In the genomic region with DNA sequence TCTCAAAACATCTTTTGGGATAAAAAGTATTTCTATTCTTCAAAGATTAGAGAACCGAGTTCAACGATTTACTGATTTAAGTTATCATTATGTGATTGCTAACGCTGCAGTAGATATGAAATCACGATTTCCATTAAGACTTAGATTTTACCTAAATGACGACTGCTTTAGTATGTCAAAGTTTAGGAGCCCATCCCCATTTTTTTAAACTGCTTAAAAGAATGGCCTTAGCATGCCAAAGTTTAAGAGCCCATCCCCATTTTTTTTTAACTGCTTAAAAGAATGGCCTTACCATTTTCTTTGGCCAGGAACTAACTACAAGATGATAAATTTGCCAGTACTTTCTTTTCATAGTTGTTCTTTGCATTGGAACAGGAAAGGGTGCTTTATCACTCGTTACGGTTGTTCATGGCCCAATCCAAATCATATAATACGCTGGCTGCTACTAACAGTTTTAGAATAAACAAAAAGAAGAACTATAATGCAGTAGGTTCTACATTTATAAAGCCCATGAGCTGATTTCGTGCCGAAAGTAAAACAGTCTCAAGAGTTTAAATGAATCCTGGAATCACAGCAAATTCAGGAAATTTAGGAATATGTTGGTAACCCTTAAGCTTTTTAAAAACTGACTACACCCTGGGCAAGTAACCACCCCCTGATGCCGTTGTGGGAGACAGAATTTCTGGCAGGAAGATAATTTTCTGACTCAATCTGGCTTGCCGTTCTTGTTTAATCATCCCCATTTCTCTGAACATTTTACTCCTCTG, we compare ENCODE assay signal across 7 cellular contexts. TPM values are rescaled to one million over a fixed set of nuclear protein-coding genes. Genes with fewer than 3 reads are reported as not detected.
A peak's percentile ranks its signal among the peaks of the same experiment; 100 is the strongest.
DNase-seq lines count a peak whose midpoint lies in the region; ATAC-seq and TF ChIP-seq lines count a peak whose summit lies in the region.

No MANE protein-coding gene starts in this region.

- peaks cover 47% of the 10 kb centered on the region for H3K79me2 ChIP-seq in mammary epithelial cell (ENCODE audit: insufficient read depth, low read length)
- H3K79me2 ChIP-seq in mesendoderm (ENCODE audit: control insufficient read depth, insufficient read depth, low read length) = peaks cover 29% of the 10 kb centered on the region

- DNase-seq in NCI-H146 treated with DMSO at 0.1 percent for 48 hours (lab: John Stamatoyannopoulos, UW; ENCODE audit: unreplicated experiment) = peak; percentile 41
- no peak for DNase-seq in mammary epithelial cell
- DNase-seq in mesendoderm = no peak
- DNase-seq in D341Med (ENCODE audit: low spot score) = no peak

- H3K36me3 ChIP-seq in ES-I3 (ENCODE audit: insufficient read depth, low read length) (no peaks in the 10 kb centered on the region), mammary epithelial cell (ENCODE audit: insufficient read depth, low read length) (peaks cover 7% of the 10 kb centered on the region), mesendoderm (ENCODE audit: control insufficient read depth, insufficient read depth, low read length) (no peaks in the 10 kb centered on the region)

- no peak overlapping the region for H3K23ac ChIP-seq in mesendoderm (ENCODE audit: low read length)

- no peak overlapping the region for H2AK5ac ChIP-seq in mesendoderm (ENCODE audit: low read length)

- H3K4me3 ChIP-seq in mammary epithelial cell (replicated peaks in 1 of 3; ENCODE audit: insufficient read depth in 1 of 3, low read depth in 2 of 3, low read length in 3 of 3) = peak overlapping the region; percentile 46 to 89 (median 66)
- no peak overlapping the region for H3K4me3 ChIP-seq in mesendoderm (ENCODE audit: low read length)

- H3K9ac ChIP-seq in ES-I3 (ENCODE audit: low read depth, low read length) = peak overlapping the region; percentile 84
- peak overlapping the region; percentile 95 for H3K9ac ChIP-seq in mammary epithelial cell (ENCODE audit: insufficient read depth, low read length)
- peak overlapping the region; percentile 73 for H3K9ac ChIP-seq in mesendoderm (ENCODE audit: low read length)

- dilution Hi-C loops in mammary epithelial cell (cut with HindIII; ENCODE audit: low sequenced_read_pairs) = loop anchor here (5.0 kb wide), 1 partner anchor 105 kb away; no protein-coding TSS in a partner anchor

- TSS peak; percentile 57 for BruUV-seq in mammary epithelial cell (replicated peaks; lab: Mats Ljungman, UMichigan)

- H3K56ac ChIP-seq in mesendoderm (ENCODE audit: low read length) = peak overlapping the region; percentile 84

- CTCF ChIA-PET in mammary epithelial cell (lab: Charles Lee; ENCODE audit: low non-redundant PET) = no interaction called here

- in situ Hi-C loops in mammary epithelial cell (cut with MboI; ENCODE audit: low sequenced_read_pairs in 2 of 2) = loop anchor here (5.0 to 10.0 kb wide), 3 partner anchors 35 to 180 kb away; no protein-coding TSS in a partner anchor

- peak overlapping the region; percentile 39 for H2BK15ac ChIP-seq in mesendoderm (replicated peaks; ENCODE audit: low read depth)

- H3K79me1 ChIP-seq in mesendoderm (ENCODE audit: low read length) = peaks cover 11% of the 10 kb centered on the region

- peak overlapping the region; percentile 50 for H3K4ac ChIP-seq in mesendoderm (ENCODE audit: low read depth, low read length)

- H3K27me3 ChIP-seq in mammary epithelial cell (ENCODE audit: insufficient read depth, low read length) (no peaks in the 10 kb centered on the region), mesendoderm (ENCODE audit: insufficient read depth, low read length, poor library complexity) (no peaks in the 10 kb centered on the region)

- intact Hi-C loops in mammary epithelial cell (cut with micrococcal nuclease) = loop anchor here (5.0 kb wide), 1 partner anchor 105 kb away; no protein-coding TSS in a partner anchor

- peak overlapping the region; percentile 96 for H3K4me2 ChIP-seq in mammary epithelial cell (ENCODE audit: insufficient read depth, low read depth, low read length)
- peak overlapping the region; percentile 5 for H3K4me2 ChIP-seq in mesendoderm (ENCODE audit: low read length)

- H2AFZ ChIP-seq in mammary epithelial cell (ENCODE audit: low read depth, low read length) = peak overlapping the region; percentile 80

- 48% methylated on average over 12 of the region's 12 CpGs for WGBS in mammary epithelial cell (ENCODE audit: low coverage, missing lambda C conversion rate)
- no CpG with 5 or more reads among the region's 12 CpGs for WGBS in mesendoderm (ENCODE audit: extremely low coverage, insufficient coverage, low lambda C conversion rate)

- H4K8ac ChIP-seq in mesendoderm (ENCODE audit: low read depth, low read length) = no peak overlapping the region

- H3K18ac ChIP-seq in mesendoderm (ENCODE audit: low read length) = peak overlapping the region; percentile 80

- H4K5ac ChIP-seq in mesendoderm (ENCODE audit: low read length) = peak overlapping the region; percentile 33

- peaks cover 8% of the 10 kb centered on the region; the same call in 1 of the 2 replicates for H3K4me1 ChIP-seq in ES-I3 (ENCODE audit: insufficient read depth, low read length)
- peaks cover 5% of the 10 kb centered on the region for H3K4me1 ChIP-seq in mammary epithelial cell (ENCODE audit: insufficient read depth, low read length)
- H3K4me1 ChIP-seq in mesendoderm (ENCODE audit: control insufficient read depth, low read depth, low read length) = no peaks in the 10 kb centered on the region

- H3K9me3 ChIP-seq in ES-I3 (ENCODE audit: control insufficient read depth, insufficient read depth, low read length) = no peaks in the 10 kb centered on the region
- H3K9me3 ChIP-seq in mammary epithelial cell (replicated peaks; ENCODE audit: insufficient read depth, low read length) = no peaks in the 10 kb centered on the region

- ATAC-seq in GM21737 (IDR thresholded peaks at IDR 0.05; ENCODE audit: unreplicated experiment) (no peak), GM21717 (IDR thresholded peaks at IDR 0.05; ENCODE audit: unreplicated experiment) (no peak)

- TF ChIP-seq CTCF in mammary epithelial cell (conservative IDR thresholded peaks at IDR 0.05 in 1 of 2, IDR thresholded peaks at IDR 0.05 in 1 of 2; ENCODE audit: extremely low read depth in 1 of 2, insufficient read depth in 1 of 2, low read depth in 1 of 2, low read length in 2 of 2) = no peak

- peak overlapping the region; percentile 33 for H2BK120ac ChIP-seq in mesendoderm (ENCODE audit: low read depth, low read length)

- no peak overlapping the region for H2BK5ac ChIP-seq in mesendoderm (ENCODE audit: low read length)

- H3K27ac ChIP-seq in mammary epithelial cell (ENCODE audit: insufficient read depth, low read depth, low read length) = peak overlapping the region; percentile 99
- H3K27ac ChIP-seq in mesendoderm (ENCODE audit: low read depth, low read length) = peak overlapping the region; percentile 52

- H4K20me1 ChIP-seq in mammary epithelial cell (ENCODE audit: insufficient read depth, low read length) = peaks cover 15% of the 10 kb centered on the region

RNA-seq across cellular contexts. Expression of a gene that starts 0.9 kb away (rescaled TPM):
- 10 to 100 TPM; 16.3 to 38.8 TPM for total RNA-seq in mammary epithelial cell
- 8.3 TPM for polyA plus RNA-seq in mammary epithelial cell
- 34.7 TPM for polyA minus RNA-seq in mammary epithelial cell
- 17.9 TPM for polyA plus RNA-seq in mesendoderm (2013, experiment 1 of 2)
- 18.6 TPM for polyA plus RNA-seq in mesendoderm (2013, experiment 2 of 2)
